Comparison of ENCODE assay signal across 1 cellular context in genomic region chr9:132214027-132214622, GRCh38.
TF ChIP-seq lines count a peak whose summit lies in the region.

No MANE protein-coding gene starts in this region.

TF ChIP-seq in SK-N-SH, 30 proteins besides CTCF, POLR2A, EP300 and RAD21 (continued from another document):
- TF ChIP-seq IRF3 (IDR thresholded peaks at IDR 0.05; ENCODE audit: low read depth, low read length) (no peak), SIN3A (IDR thresholded peaks at IDR 0.05; ENCODE audit: borderline replicate concordance, low read depth, low read length) (peak; percentile 64; the same call in 1 of the 2 replicates), SMC3 (IDR thresholded peaks at IDR 0.05; ENCODE audit: low read depth, low read length) (no peak), FOXJ3 (CRISPR knock-in tag; IDR thresholded peaks at IDR 0.05) (0 out of 2 replicates have a peak, but pooled peaks have one; percentile 18), TAF1 (IDR thresholded peaks at IDR 0.05; ENCODE audit: borderline replicate concordance, low read depth, low read length) (no peak), MXI1 (IDR thresholded peaks at IDR 0.05; ENCODE audit: low read depth, low read length) (peak; percentile 98), NRF1 (IDR thresholded peaks at IDR 0.05; ENCODE audit: low read depth, low read length) (0 out of 2 replicates have a peak, but pooled peaks have one; percentile 1), YY1 (IDR thresholded peaks at IDR 0.05; ENCODE audit: low read depth) (no peak), RFX5 (IDR thresholded peaks at IDR 0.05; ENCODE audit: low read length) (no peak), FOSL2 (IDR thresholded peaks at IDR 0.05; ENCODE audit: borderline replicate concordance, low read depth) (peak; percentile 70; the same call in 1 of the 2 replicates), USF2 (IDR thresholded peaks at IDR 0.05; ENCODE audit: borderline replicate concordance, low read depth, low read length) (no peak), EZH2phosphoT487 (IDR thresholded peaks at IDR 0.05; ENCODE audit: borderline replicate concordance, low read depth) (no peak), FOXM1 (IDR thresholded peaks at IDR 0.05; ENCODE audit: low read depth) (no peak), GATA2 (CRISPR knock-in tag; IDR thresholded peaks at IDR 0.05) (peak; percentile 32)
TF ChIP-seq in SK-N-SH: peak in this region for 14.
